Comparison of ENCODE assay signal across 8 cellular contexts in genomic region chr20:31704225-31705119, GRCh38. TPM values are rescaled to one million over a fixed set of nuclear protein-coding genes. Genes with fewer than 3 reads are reported as not detected.
DNase-seq lines count a peak whose midpoint lies in the region; FAIRE-seq and TF ChIP-seq lines count a peak whose summit lies in the region.

No MANE protein-coding gene starts in this region.

- H3K4me1 ChIP-seq in MM.1S (ENCODE audit: low read length) (peaks cover 79% of the 10 kb centered on the region), H1 (replicated peaks in 1 of 4; ENCODE audit: control insufficient read depth in 3 of 4, insufficient read depth in 4 of 4, low read length in 3 of 4) (peaks cover 6 to 17% (median 14%) of the 10 kb centered on the region in 4 experiments), mucosa of rectum (ENCODE audit: control insufficient read depth in 2 of 2, insufficient read depth in 2 of 2, low read length in 2 of 2) (peaks cover 38 to 51% of the 10 kb centered on the region in 2 donors)

- H3K4me2 ChIP-seq in MM.1S (ENCODE audit: low read depth, low read length) (peak overlapping the region; percentile 70), H1 (ENCODE audit: insufficient read depth in 1 of 2, low read depth in 2 of 2, low read length in 2 of 2) (no peak overlapping the region)

- no peak for TF ChIP-seq CTCF in AG10803 (conservative IDR thresholded peaks at IDR 0.05; ENCODE audit: low read length)
- no peak for TF ChIP-seq CTCF in MM.1S (IDR thresholded peaks at IDR 0.05; ENCODE audit: low read length)
- TF ChIP-seq CTCF in H1 (IDR thresholded peaks at IDR 0.05; ENCODE audit: control extremely low read depth in 1 of 3, insufficient read depth in 1 of 3, low read depth in 1 of 3, low read length in 3 of 3), result no peak

- H3K27me3 ChIP-seq in MM.1S (replicated peaks; ENCODE audit: insufficient read depth, low read length) (no peaks in the 10 kb centered on the region), H1 (replicated peaks in 1 of 4; ENCODE audit: control insufficient read depth in 3 of 4, extremely low read depth in 1 of 4, insufficient read depth in 3 of 4, low read length in 3 of 4) (no peaks in the 10 kb centered on the region), mucosa of rectum (ENCODE audit: control insufficient read depth in 2 of 2, insufficient read depth in 2 of 2, low read length in 2 of 2) (no peaks in the 10 kb centered on the region)

- no peak overlapping the region for H4K8ac ChIP-seq in H1 (ENCODE audit: extremely low read depth, insufficient read depth, low read length)

- no peak overlapping the region for H2BK120ac ChIP-seq in H1 (replicated peaks; ENCODE audit: low read depth, low read length)

- H2AFZ ChIP-seq in MM.1S (ENCODE audit: low read length) (no peak overlapping the region), H1 (ENCODE audit: low read length) (no peak overlapping the region)

- no peak overlapping the region for H2BK15ac ChIP-seq in H1 (ENCODE audit: low read length)

- CTCF ChIA-PET in H1 (lab: Charles Lee; ENCODE audit: partially characterized antibody), result interaction anchor here (0.5 to 4.2 kb wide), 8 partner anchors 8 to 137 kb away, joined by 3 to 15 read pairs (median 6); partner anchors contain the start of gene BCL2L1

- H3K36me3 ChIP-seq in MM.1S (replicated peaks; ENCODE audit: insufficient read depth, low read length) (peaks cover 16% of the 10 kb centered on the region), H1 (ENCODE audit: control insufficient read depth in 2 of 4, insufficient read depth in 4 of 4, low read length in 3 of 4) (peaks cover 6 to 12% (median 8%) of the 10 kb centered on the region in 4 experiments; a peak in 5 of 8 replicates), mucosa of rectum (ENCODE audit: control insufficient read depth in 2 of 2, insufficient read depth in 2 of 2, low read length in 2 of 2) (peaks cover 13 to 21% of the 10 kb centered on the region in 2 donors)

- H3K79me1 ChIP-seq in H1 (ENCODE audit: low read depth, low read length), result peaks cover 5% of the 10 kb centered on the region

- H4K20me1 ChIP-seq in MM.1S (ENCODE audit: insufficient read depth, low read length), result no peaks in the 10 kb centered on the region
- peaks cover 2 to 14% of the 10 kb centered on the region in 2 experiments for H4K20me1 ChIP-seq in H1 (replicated peaks in 1 of 2; ENCODE audit: control insufficient read depth in 1 of 2, insufficient read depth in 2 of 2, low read length in 2 of 2)

- peaks cover 75% of the 10 kb centered on the region for H3F3A ChIP-seq in MM.1S (ENCODE audit: insufficient read depth, low read length)

- DNase-seq in AG10803 (ENCODE audit: low read depth) (peak; percentile 42), MM.1S (no peak), H1 (ENCODE audit: low read depth in 1 of 2, low spot score in 2 of 2) (no peak), nucleus accumbens (lab: John Stamatoyannopoulos, UW) (no peak), NAMALWA (ENCODE audit: low spot score) (no peak), NCI-H2029 (lab: John Stamatoyannopoulos, UW) (no peak)
- no peak for DNase-seq in stimulated activated CD4-positive, alpha-beta T cell treated with anti-CD3 and anti-CD28 coated beads, Interleukin-15, amount 100 ng/mL, for 24 hours

- no peak overlapping the region for H2BK5ac ChIP-seq in H1 (ENCODE audit: low read depth, low read length)

- no peak overlapping the region for H3K18ac ChIP-seq in H1 (ENCODE audit: extremely low read depth, low read length)

- H4K91ac ChIP-seq in H1 (replicated peaks; ENCODE audit: insufficient read length, low read length), result no peak overlapping the region

- H3K56ac ChIP-seq in H1 (replicated peaks; ENCODE audit: insufficient read length, low read depth, low read length), result no peak overlapping the region

- no peak overlapping the region for H2BK12ac ChIP-seq in H1 (ENCODE audit: low read depth, low read length)

- H2BK20ac ChIP-seq in H1 (ENCODE audit: low read length), result no peak overlapping the region

- no peak overlapping the region for H3K4me3 ChIP-seq in AG10803 (ENCODE audit: low read length)
- H3K4me3 ChIP-seq in MM.1S (ENCODE audit: low read length), result peak overlapping the region; percentile 11; the same call in 1 of the 2 replicates
- H3K4me3 ChIP-seq in H1 (ENCODE audit: extremely low read depth in 1 of 4, insufficient read depth in 2 of 4, low read depth in 3 of 4, low read length in 4 of 4), result no peak overlapping the region
- H3K4me3 ChIP-seq in mucosa of rectum (ENCODE audit: low read length in 2 of 2), result peak overlapping the region in 1 of 2 donors; percentile 9

- H3K9me3 ChIP-seq in MM.1S (replicated peaks; ENCODE audit: insufficient read depth, low read length), result no peaks in the 10 kb centered on the region
- no peaks in the 10 kb centered on the region for H3K9me3 ChIP-seq in H1 (ENCODE audit: insufficient read depth in 2 of 2, low read depth in 1 of 2, low read length in 1 of 2)
- no peaks in the 10 kb centered on the region for H3K9me3 ChIP-seq in mucosa of rectum (ENCODE audit: control insufficient read depth in 2 of 2, low read length in 2 of 2)

- no peak overlapping the region for H3K23ac ChIP-seq in H1 (ENCODE audit: insufficient read length)

- H2AK5ac ChIP-seq in H1 (ENCODE audit: low read depth, low read length), result no peak overlapping the region

- H3K14ac ChIP-seq in H1 (ENCODE audit: insufficient read length), result no peak overlapping the region

- 93% methylated on average over 11 of the region's 11 CpGs; no CpG with 5 or more reads in 1 of the 2 experiments for WGBS in H1 (ENCODE audit: extremely low coverage in 1 of 2, insufficient coverage in 1 of 2, insufficient read length in 1 of 2, insufficient replicate concordance in 2 of 2, low coverage in 1 of 2, low lambda C conversion rate in 2 of 2, missing lambda C conversion rate in 1 of 2), 2 experiments

- TF ChIP-seq POLR2A in H1 (IDR thresholded peaks at IDR 0.05; ENCODE audit: control extremely low read depth in 1 of 2, low read depth in 2 of 2, low read length in 2 of 2), result no peak

- no peaks in the 10 kb centered on the region for H3K9me2 ChIP-seq in MM.1S (replicated peaks; ENCODE audit: insufficient read depth, low read length)

- H3K9ac ChIP-seq in MM.1S (ENCODE audit: low read length), result peak overlapping the region; percentile 64
- no peak overlapping the region for H3K9ac ChIP-seq in H1 (replicated peaks in 1 of 4; ENCODE audit: extremely low read depth in 1 of 4, low read depth in 3 of 4, low read length in 3 of 4)
- H3K9ac ChIP-seq in mucosa of rectum (ENCODE audit: low read depth in 1 of 2, low read length in 2 of 2), result peak overlapping the region; percentile 45 to 48

- no peaks in the 10 kb centered on the region for H3K23me2 ChIP-seq in H1 (ENCODE audit: low read depth, low read length)

- H4K5ac ChIP-seq in H1 (ENCODE audit: insufficient read length, low read depth, low read length), result no peak overlapping the region

- H3K79me2 ChIP-seq in MM.1S (ENCODE audit: low read length) (peaks cover 84% of the 10 kb centered on the region), H1 (ENCODE audit: control insufficient read depth in 1 of 2, insufficient read depth in 2 of 2, low read length in 2 of 2) (peaks cover 3 to 67% of the 10 kb centered on the region in 2 experiments; a peak in 3 of 4 replicates)

- no peak for FAIRE-seq in H1 (lab: Jason Lieb, UNC)

- no peak for TF ChIP-seq RAD21 in H1 (IDR thresholded peaks at IDR 0.05 in 1 of 2, conservative IDR thresholded peaks at IDR 0.05 in 1 of 2; ENCODE audit: low read depth in 2 of 2, low read length in 2 of 2)

- POLR2A ChIA-PET in H1 (lab: Charles Lee; ENCODE audit: partially characterized antibody), result interaction anchor here (0.9 to 2.9 kb wide), 10 partner anchors 10 to 60 kb away, joined by 3 to 17 read pairs (median 4); partner anchors contain the start of gene BCL2L1

- H3K4ac ChIP-seq in H1 (replicated peaks; ENCODE audit: insufficient read length, low read depth, low read length), result no peak overlapping the region

- peak overlapping the region; percentile 99 for H3K27ac ChIP-seq in MM.1S (ENCODE audit: low read length)
- H3K27ac ChIP-seq in H1 (ENCODE audit: low read depth, low read length), result peak overlapping the region; percentile 32; the same call in 1 of the 2 replicates
- H3K27ac ChIP-seq in mucosa of rectum (ENCODE audit: low read depth in 2 of 2, low read length in 2 of 2), result peak overlapping the region; percentile 88 to 89

- no peak for TF ChIP-seq EP300 in H1 (IDR thresholded peaks at IDR 0.05; ENCODE audit: borderline replicate concordance in 1 of 2, low read depth in 2 of 2, low read length in 2 of 2)

TF ChIP-seq in H1, 55 proteins besides CTCF, POLR2A, EP300 and RAD21:
- no peak for TF ChIP-seq RBBP5 (IDR thresholded peaks at IDR 0.05; ENCODE audit: borderline replicate concordance, low read depth, low read length)
- TF ChIP-seq RXRA (IDR thresholded peaks at IDR 0.05; ENCODE audit: insufficient read depth, low read depth, low read length), result no peak
- TF ChIP-seq HDAC6 (IDR thresholded peaks at IDR 0.05; ENCODE audit: low read depth, low read length), result no peak
- TF ChIP-seq TAF1 (IDR thresholded peaks at IDR 0.05; ENCODE audit: low read depth, low read length), result no peak
- no peak for TF ChIP-seq ASH2L (IDR thresholded peaks at IDR 0.05; ENCODE audit: low read length)
- peak; percentile 62 for TF ChIP-seq TEAD4 (IDR thresholded peaks at IDR 0.05; ENCODE audit: low read depth, low read length)
- no peak for TF ChIP-seq KDM4A (IDR thresholded peaks at IDR 0.05; ENCODE audit: low read depth, low read length, severe bottlenecking)

RNA-seq across cellular contexts. Expression of gene BCL2L1, which starts 18.2 kb away (rescaled TPM):
- 64.9 and 66.0 TPM in 2 replicates for total RNA-seq in H1 (2021; fragmentation: NEBNext Ultra II Directional; extraction: Animal tissue kit (Norgen Biotek cat#: 25700))
- polyA plus RNA-seq in H1 (2011; rRNA removed), result 66.1 and 94.4 TPM in 2 replicates
- polyA plus RNA-seq in H1 (2011; cell fraction: cytosol; rRNA removed), result 78.2 TPM
- 67.5 TPM for polyA plus RNA-seq in H1 (2011; cell fraction: nucleus; rRNA removed)
- 69.5 to 76.8 TPM (median 74.9 TPM) in 4 replicates for polyA plus RNA-seq in H1 (2012, experiment 1 of 2)
- polyA plus RNA-seq in H1 (2012, experiment 2 of 2), result 119 TPM
- polyA plus RNA-seq in H1 (2013, experiment 1 of 2), result 36.6 TPM
- 38.8 TPM for polyA plus RNA-seq in H1 (2013, experiment 2 of 2)
- polyA minus RNA-seq in H1 (2011; rRNA and poly(A)+ RNA removed), result 49.7 and 68.8 TPM in 2 replicates
- polyA minus RNA-seq in H1 (2011; cell fraction: cytosol; rRNA and poly(A)+ RNA removed), result 46.3 TPM
- polyA minus RNA-seq in H1 (2011; cell fraction: nucleus; rRNA and poly(A)+ RNA removed), result 57.2 TPM

RNA-seq across cellular contexts. Expression of gene TPX2, which starts 34.6 kb away (rescaled TPM):
- 122 and 125 TPM in 2 replicates for total RNA-seq in H1 (2021; fragmentation: NEBNext Ultra II Directional; extraction: Animal tissue kit (Norgen Biotek cat#: 25700))
- polyA plus RNA-seq in H1 (2011; rRNA removed), result 36.5 and 43.6 TPM in 2 replicates
- 59.8 TPM for polyA plus RNA-seq in H1 (2011; cell fraction: cytosol; rRNA removed)
- 51.2 TPM for polyA plus RNA-seq in H1 (2011; cell fraction: nucleus; rRNA removed)
- polyA plus RNA-seq in H1 (2012, experiment 1 of 2), result 97.2 to 147 TPM (median 112 TPM) in 4 replicates
- 15.4 TPM for polyA plus RNA-seq in H1 (2012, experiment 2 of 2)
- 96.2 TPM for polyA plus RNA-seq in H1 (2013, experiment 1 of 2)
- 91.5 TPM for polyA plus RNA-seq in H1 (2013, experiment 2 of 2)
- polyA minus RNA-seq in H1 (2011; rRNA and poly(A)+ RNA removed), result 68.9 and 76.2 TPM in 2 replicates
- polyA minus RNA-seq in H1 (2011; cell fraction: cytosol; rRNA and poly(A)+ RNA removed), result 54.8 TPM
- 62.2 TPM for polyA minus RNA-seq in H1 (2011; cell fraction: nucleus; rRNA and poly(A)+ RNA removed)

Comparison
In these comparisons a context has a peak if more than half of its experiments do, and no peak if none do; other contexts are left out.
1. H3K27ac ChIP-seq: peak in every context shown above with its lines; median percentile 99 in MM.1S; 88 in mucosa of rectum; 32 in H1.
2. H3K9ac ChIP-seq: peak in MM.1S (single experiment) and mucosa of rectum (2 of 2); none in H1 (0 of 4).